3 cellular contexts compared by ENCODE assay signal in genomic region chr11:2940930-2941821, GRCh38.
A peak's percentile ranks its signal among the peaks of the same experiment; 100 is the strongest.
TF ChIP-seq lines count a peak whose summit lies in the region.

No MANE protein-coding gene starts in this region.

TF ChIP-seq in A549, 52 proteins besides CTCF, POLR2A, EP300 and RAD21:
- no peak for TF ChIP-seq GATA3 (IDR thresholded peaks at IDR 0.05; ENCODE audit: borderline replicate concordance)
- TF ChIP-seq MAFK (IDR thresholded peaks at IDR 0.05; ENCODE audit: partially characterized antibody): peak; percentile 33

TF ChIP-seq in HCT116, 20 proteins besides CTCF, POLR2A, EP300 and RAD21:
- 0 out of 2 replicates have a peak, but pooled peaks have one; percentile 24 for TF ChIP-seq POLR2AphosphoS5 (IDR thresholded peaks at IDR 0.05; ENCODE audit: low read depth, low read length)
- TF ChIP-seq ZFX (IDR thresholded peaks at IDR 0.05): 0 out of 2 replicates have a peak, but pooled peaks have one; percentile 10
- TF ChIP-seq CBX3 (IDR thresholded peaks at IDR 0.05; ENCODE audit: low read depth): no peak
- TF ChIP-seq SIN3A (IDR thresholded peaks at IDR 0.05; ENCODE audit: low read depth): no peak
- TF ChIP-seq EZH2 (IDR thresholded peaks at IDR 0.05): no peak
- no peak for TF ChIP-seq ATF3 (IDR thresholded peaks at IDR 0.05)
- TF ChIP-seq ZNF274 (IDR thresholded peaks at IDR 0.05; ENCODE audit: low read depth, low read length): no peak
- TF ChIP-seq FOSL1 (IDR thresholded peaks at IDR 0.05; ENCODE audit: low read depth): peak; percentile 24; the same call in 1 of the 2 replicates

TF ChIP-seq in HepG2, 621 proteins besides CTCF, POLR2A, EP300 and RAD21:
- TF ChIP-seq ZNF891 (CRISPR knock-in tag; IDR thresholded peaks at IDR 0.05): peak; percentile 62; the same call in 1 of the 2 replicates
- TF ChIP-seq TEAD2 (CRISPR knock-in tag; IDR thresholded peaks at IDR 0.05): no peak
- TF ChIP-seq ETV6 (CRISPR knock-in tag; conservative IDR thresholded peaks at IDR 0.05): no peak
- peak; percentile 69 for TF ChIP-seq AGO1 (IDR thresholded peaks at IDR 0.05; ENCODE audit: low read depth, low read length, poor library complexity, severe bottlenecking)
- 0 out of 2 replicates have a peak, but pooled peaks have one; percentile 71 for TF ChIP-seq PAF1 (CRISPR knock-in tag; IDR thresholded peaks at IDR 0.05)
- TF ChIP-seq NR2F2 (IDR thresholded peaks at IDR 0.05; ENCODE audit: borderline replicate concordance, low read depth): 0 out of 2 replicates have a peak, but pooled peaks have one; percentile 10
- TF ChIP-seq MAFK (conservative IDR thresholded peaks at IDR 0.05 in 1 of 2, IDR thresholded peaks at IDR 0.05 in 1 of 2; ENCODE audit: low read length in 2 of 2): peak in 1 of 2 experiments; percentile 32; a peak in 1 of 4 replicates
- TF ChIP-seq SRSF1 (optimal IDR thresholded peaks at IDR 0.05; ENCODE audit: low read depth, low read length): peak; percentile 34
- TF ChIP-seq PCBP1 (IDR thresholded peaks at IDR 0.05; ENCODE audit: borderline replicate concordance, low read depth, low read length): 0 out of 2 replicates have a peak, but pooled peaks have one; percentile 25
- TF ChIP-seq REL (CRISPR knock-in tag; conservative IDR thresholded peaks at IDR 0.05): no peak
- TF ChIP-seq POLR2AphosphoS5 (IDR thresholded peaks at IDR 0.05; ENCODE audit: low read depth, low read length): 0 out of 2 replicates have a peak, but pooled peaks have one; percentile 20
- no peak for TF ChIP-seq ZSCAN12 (CRISPR knock-in tag; IDR thresholded peaks at IDR 0.05)
- TF ChIP-seq HNRNPL (IDR thresholded peaks at IDR 0.05; ENCODE audit: low read depth, low read length): peak; percentile 89
- TF ChIP-seq TAF1 (CRISPR knock-in tag; IDR thresholded peaks at IDR 0.05): no peak
- peak; percentile 70 for TF ChIP-seq AKAP8 (CRISPR knock-in tag; IDR thresholded peaks at IDR 0.05)
- peak; percentile 47 for TF ChIP-seq RBM22 (optimal IDR thresholded peaks at IDR 0.05; ENCODE audit: low read length)
- no peak for TF ChIP-seq SETDB1 (CRISPR knock-in tag; IDR thresholded peaks at IDR 0.05; ENCODE audit: borderline replicate concordance)
- TF ChIP-seq RERE (CRISPR knock-in tag; IDR thresholded peaks at IDR 0.05; ENCODE audit: low read depth): no peak
- no peak for TF ChIP-seq NONO (IDR thresholded peaks at IDR 0.05)
- 0 out of 2 replicates have a peak, but pooled peaks have one; percentile 11 for TF ChIP-seq NONO (CRISPR knock-in tag; conservative IDR thresholded peaks at IDR 0.05)
- peak; percentile 30; the same call in 1 of the 2 replicates for TF ChIP-seq ZNF280B (CRISPR knock-in tag; IDR thresholded peaks at IDR 0.05; ENCODE audit: borderline replicate concordance)
- peak; percentile 58 for TF ChIP-seq ZNF18 (CRISPR knock-in tag; IDR thresholded peaks at IDR 0.05; ENCODE audit: insufficient replicate concordance)
- peak; percentile 80 for TF ChIP-seq AGO2 (optimal IDR thresholded peaks at IDR 0.05; ENCODE audit: low read depth, low read length)
- TF ChIP-seq POLR2G (IDR thresholded peaks at IDR 0.05; ENCODE audit: low read depth, low read length): peak; percentile 19; the same call in 1 of the 2 replicates
- TF ChIP-seq NR2F6 (IDR thresholded peaks at IDR 0.05): peak; percentile 25; the same call in 1 of the 2 replicates
- TF ChIP-seq NR2F6 (CRISPR knock-in tag; IDR thresholded peaks at IDR 0.05): 0 out of 2 replicates have a peak, but pooled peaks have one; percentile 19
